1 cellular context compared by ENCODE assay signal in the genomic region with DNA sequence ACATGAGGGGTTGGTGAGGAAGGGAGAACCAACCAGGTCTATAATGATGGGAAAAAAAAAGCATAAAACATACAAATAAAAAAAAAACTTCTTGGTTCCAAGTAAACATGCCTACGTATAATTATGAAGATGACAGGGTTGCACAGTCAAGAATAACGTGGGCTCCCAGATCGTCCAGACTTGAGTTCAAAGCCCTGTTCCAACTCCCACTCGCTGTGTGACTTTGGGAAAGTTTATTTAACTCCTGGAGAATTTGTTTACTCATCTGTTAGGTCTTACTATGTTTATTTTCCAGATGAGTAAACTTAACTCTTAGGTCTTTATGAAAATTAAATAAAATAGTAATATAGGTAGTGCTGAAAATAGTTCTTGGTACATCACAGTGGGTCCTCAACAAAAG.
TF ChIP-seq lines count a peak whose summit lies in the region.

No MANE protein-coding gene starts in this region.

TF ChIP-seq in IMR-90, 13 proteins besides CTCF, POLR2A, EP300 and RAD21:
- TF ChIP-seq CEBPB (IDR thresholded peaks at IDR 0.05; ENCODE audit: low read depth, low read length) (no peak), NFE2L2 (IDR thresholded peaks at IDR 0.05; ENCODE audit: low read depth, low read length) (no peak), SMC3 (IDR thresholded peaks at IDR 0.05; ENCODE audit: low read depth, low read length) (no peak)
